In genomic region chr3:2879587-2879986, GRCh38 we compare ENCODE assay signal across 38 cellular contexts.
"Had no signal": no experiment of that assay in that cellular context is flagged by ENCODE, and none has a peak within 500 bp of the region (broad histone marks: within the 10 kb centered on the region; RNA-seq: fewer than 3 reads in every experiment).

No MANE protein-coding gene starts in this region.

- H3K4me3 ChIP-seq: ascending aorta, cardiac muscle cell had no signal

- ATAC-seq: activated CD4-positive, alpha-beta T cell treated with anti-CD3 and anti-CD28 coated beads for 36 hours; activated CD4-positive, CD25-positive, alpha-beta regulatory T cell treated with anti-CD3 and anti-CD28 coated beads, Interleukin-2, amount 50 U/mL, for 24 hours; activated CD8-positive, alpha-beta memory T cell treated with anti-CD3 and anti-CD28 coated beads, Interleukin-2, amount 10 ng/mL, durations not matched to agents 7 days and 5 days; activated CD8-positive, alpha-beta T cell treated with anti-CD3 and anti-CD28 coated beads, Interleukin-2, amount 10 ng/mL, durations not matched to agents 7 days and 5 days; activated naive CD8-positive, alpha-beta T cell treated with anti-CD3 and anti-CD28 coated beads, Interleukin-2, amount 50 U/mL, for 24 hours; WTC11 had no signal

- H3K27ac ChIP-seq: ascending aorta, cardiac muscle cell, VCaP had no signal

- H3K4me3 Mint-ChIP-seq: activated CD4-positive, alpha-beta memory T cell treated with anti-CD3 and anti-CD28 coated beads, Interleukin-2, amount 10 ng/mL, durations not matched to agents 7 days and 5 days; activated CD4-positive, alpha-beta T cell treated with anti-CD3 and anti-CD28 coated beads for 36 hours; activated CD4-positive, alpha-beta T cell treated with anti-CD3 and anti-CD28 coated beads, Interleukin-2, amount 10 ng/mL, durations not matched to agents 7 days and 5 days; activated CD8-positive, alpha-beta memory T cell treated with anti-CD3 and anti-CD28 coated beads, Interleukin-2, amount 10 ng/mL, durations not matched to agents 7 days and 5 days; activated CD8-positive, alpha-beta T cell treated with anti-CD3 and anti-CD28 coated beads, Interleukin-2, amount 10 ng/mL, durations not matched to agents 7 days and 5 days; activated naive CD4-positive, alpha-beta T cell treated with anti-CD3 and anti-CD28 coated beads, Interleukin-2, amount 10 ng/mL, durations not matched to agents 7 days and 5 days; activated naive CD4-positive, alpha-beta T cell treated with anti-CD3 and anti-CD28 coated beads, Interleukin-2, amount 50 U/mL, for 24 hours; activated naive CD8-positive, alpha-beta T cell; activated naive CD8-positive, alpha-beta T cell treated with anti-CD3 and anti-CD28 coated beads, Interleukin-2, amount 10 ng/mL, durations not matched to agents 7 days and 5 days; activated naive CD8-positive, alpha-beta T cell treated with anti-CD3 and anti-CD28 coated beads, Interleukin-2, amount 50 U/mL, for 24 hours; activated T-cell treated with anti-CD3 and anti-CD28 coated beads, Interleukin-2, amount 50 U/mL, for 24 hours; brain; central memory CD8-positive, alpha-beta T cell; T-helper 1 cell treated with Interleukin-12 subunit alpha and Interleukin-12 subunit beta and Interleukin-4 antibody, amounts not matched to agents 30 μg/mL and 1 μg/mL, for 36 hours; T-helper 2 cell treated with Interferon-gamma antibody and Interleukin-4, amounts not matched to agents 5 μg/mL and 100 μg/mL, for 36 hours; WTC11 had no signal

- H3K9me3 ChIP-seq: ascending aorta had no signal

- H3K27me3 Mint-ChIP-seq: activated CD4-positive, alpha-beta memory T cell treated with anti-CD3 and anti-CD28 coated beads, Interleukin-2, amount 10 ng/mL, durations not matched to agents 7 days and 5 days; activated CD4-positive, alpha-beta T cell treated with anti-CD3 and anti-CD28 coated beads for 36 hours; activated CD4-positive, alpha-beta T cell treated with anti-CD3 and anti-CD28 coated beads, Interleukin-2, amount 10 ng/mL, durations not matched to agents 7 days and 5 days; activated CD8-positive, alpha-beta memory T cell treated with anti-CD3 and anti-CD28 coated beads, Interleukin-2, amount 10 ng/mL, durations not matched to agents 7 days and 5 days; activated naive CD4-positive, alpha-beta T cell treated with anti-CD3 and anti-CD28 coated beads, Interleukin-2, amount 10 ng/mL, durations not matched to agents 7 days and 5 days; activated naive CD4-positive, alpha-beta T cell treated with anti-CD3 and anti-CD28 coated beads, Interleukin-2, amount 50 U/mL, for 24 hours; activated naive CD8-positive, alpha-beta T cell; activated naive CD8-positive, alpha-beta T cell treated with anti-CD3 and anti-CD28 coated beads, Interleukin-2, amount 50 U/mL, for 24 hours; brain; central memory CD8-positive, alpha-beta T cell had no signal

- H3K4me1 Mint-ChIP-seq: activated CD4-positive, alpha-beta memory T cell treated with anti-CD3 and anti-CD28 coated beads, Interleukin-2, amount 10 ng/mL, durations not matched to agents 7 days and 5 days; activated CD4-positive, alpha-beta T cell treated with anti-CD3 and anti-CD28 coated beads for 36 hours; activated CD4-positive, alpha-beta T cell treated with anti-CD3 and anti-CD28 coated beads, Interleukin-2, amount 10 ng/mL, durations not matched to agents 7 days and 5 days; activated CD8-positive, alpha-beta memory T cell treated with anti-CD3 and anti-CD28 coated beads, Interleukin-2, amount 10 ng/mL, durations not matched to agents 7 days and 5 days; activated naive CD4-positive, alpha-beta T cell treated with anti-CD3 and anti-CD28 coated beads, Interleukin-2, amount 10 ng/mL, durations not matched to agents 7 days and 5 days; activated naive CD4-positive, alpha-beta T cell treated with anti-CD3 and anti-CD28 coated beads, Interleukin-2, amount 50 U/mL, for 24 hours; activated naive CD8-positive, alpha-beta T cell treated with anti-CD3 and anti-CD28 coated beads, Interleukin-2, amount 10 ng/mL, durations not matched to agents 7 days and 5 days; activated naive CD8-positive, alpha-beta T cell treated with anti-CD3 and anti-CD28 coated beads, Interleukin-2, amount 50 U/mL, for 24 hours; central memory CD8-positive, alpha-beta T cell; WTC11 had no signal

- H3K27me3 ChIP-seq: ascending aorta, cardiac muscle cell had no signal

- H3K4me1 ChIP-seq: ascending aorta had no signal

- FAIRE-seq: bronchial epithelial cell, TTC549 had no signal

- H3K36me3 ChIP-seq: ascending aorta, cardiac muscle cell had no signal

- H3K27ac Mint-ChIP-seq: activated CD4-positive, alpha-beta memory T cell treated with anti-CD3 and anti-CD28 coated beads, Interleukin-2, amount 10 ng/mL, durations not matched to agents 7 days and 5 days; activated CD4-positive, alpha-beta T cell treated with anti-CD3 and anti-CD28 coated beads for 36 hours; activated CD4-positive, alpha-beta T cell treated with anti-CD3 and anti-CD28 coated beads, Interleukin-2, amount 10 ng/mL, durations not matched to agents 7 days and 5 days; activated CD8-positive, alpha-beta memory T cell treated with anti-CD3 and anti-CD28 coated beads, Interleukin-2, amount 10 ng/mL, durations not matched to agents 7 days and 5 days; activated CD8-positive, alpha-beta T cell treated with anti-CD3 and anti-CD28 coated beads, Interleukin-2, amount 10 ng/mL, durations not matched to agents 7 days and 5 days; activated naive CD4-positive, alpha-beta T cell treated with anti-CD3 and anti-CD28 coated beads, Interleukin-2, amount 10 ng/mL, durations not matched to agents 7 days and 5 days; activated naive CD4-positive, alpha-beta T cell treated with anti-CD3 and anti-CD28 coated beads, Interleukin-2, amount 50 U/mL, for 24 hours; activated naive CD8-positive, alpha-beta T cell; activated naive CD8-positive, alpha-beta T cell treated with anti-CD3 and anti-CD28 coated beads, Interleukin-2, amount 10 ng/mL, durations not matched to agents 7 days and 5 days; activated naive CD8-positive, alpha-beta T cell treated with anti-CD3 and anti-CD28 coated beads, Interleukin-2, amount 50 U/mL, for 24 hours; activated T-cell treated with anti-CD3 and anti-CD28 coated beads, Interleukin-2, amount 50 U/mL, for 24 hours; activated T-helper 2 cell treated with anti-CD3 and anti-CD28 coated beads, Interferon-gamma antibody, Interleukin-2, Interleukin-4, amounts not matched to agents 10 μg/mL and 5 μg/mL and 100 μg/mL, durations not matched to agents 14 hours and 24 hours and 36 hours; brain; T-helper 1 cell treated with Interleukin-12 subunit alpha and Interleukin-12 subunit beta and Interleukin-4 antibody, amounts not matched to agents 30 μg/mL and 1 μg/mL, for 36 hours; T-helper 2 cell treated with Interferon-gamma antibody and Interleukin-4, amounts not matched to agents 5 μg/mL and 100 μg/mL, for 36 hours; WTC11 had no signal

- H3K9me3 Mint-ChIP-seq: activated CD4-positive, alpha-beta memory T cell treated with anti-CD3 and anti-CD28 coated beads, Interleukin-2, amount 10 ng/mL, durations not matched to agents 7 days and 5 days; activated CD4-positive, alpha-beta T cell treated with anti-CD3 and anti-CD28 coated beads, Interleukin-2, amount 10 ng/mL, durations not matched to agents 7 days and 5 days; activated naive CD4-positive, alpha-beta T cell treated with anti-CD3 and anti-CD28 coated beads, Interleukin-2, amount 10 ng/mL, durations not matched to agents 7 days and 5 days; activated naive CD4-positive, alpha-beta T cell treated with anti-CD3 and anti-CD28 coated beads, Interleukin-2, amount 50 U/mL, for 24 hours; activated naive CD8-positive, alpha-beta T cell treated with anti-CD3 and anti-CD28 coated beads, Interleukin-2, amount 10 ng/mL, durations not matched to agents 7 days and 5 days; activated naive CD8-positive, alpha-beta T cell treated with anti-CD3 and anti-CD28 coated beads, Interleukin-2, amount 50 U/mL, for 24 hours; activated T-cell treated with anti-CD3 and anti-CD28 coated beads, Interleukin-2, amount 50 U/mL, for 24 hours; activated T-helper 2 cell treated with anti-CD3 and anti-CD28 coated beads, Interferon-gamma antibody, Interleukin-2, Interleukin-4, amounts not matched to agents 10 μg/mL and 5 μg/mL and 100 μg/mL, durations not matched to agents 14 hours and 24 hours and 36 hours; central memory CD8-positive, alpha-beta T cell; T-helper 1 cell treated with Interleukin-12 subunit alpha and Interleukin-12 subunit beta and Interleukin-4 antibody, amounts not matched to agents 30 μg/mL and 1 μg/mL, for 36 hours; T-helper 2 cell treated with Interferon-gamma antibody and Interleukin-4, amounts not matched to agents 5 μg/mL and 100 μg/mL, for 36 hours had no signal

- DNase-seq: activated CD4-positive, alpha-beta memory T cell treated with anti-CD3 and anti-CD28 coated beads, Interleukin-2, amount 10 ng/mL, durations not matched to agents 7 days and 5 days; activated CD4-positive, alpha-beta T cell treated with anti-CD3 and anti-CD28 coated beads for 1 hour; activated CD4-positive, alpha-beta T cell treated with anti-CD3 and anti-CD28 coated beads for 36 hours; activated CD4-positive, alpha-beta T cell treated with anti-CD3 and anti-CD28 coated beads for 48 hours; activated CD4-positive, alpha-beta T cell treated with anti-CD3 and anti-CD28 coated beads, Interleukin-2, amount 10 ng/mL, durations not matched to agents 7 days and 5 days; activated CD4-positive, alpha-beta T cell treated with anti-CD3 and anti-CD28 coated beads, Interleukin-2, amount 50 U/mL, for 48 hours; activated CD4-positive, CD25-positive, alpha-beta regulatory T cell; activated CD8-positive, alpha-beta memory T cell treated with anti-CD3 and anti-CD28 coated beads for 24 hours; activated CD8-positive, alpha-beta memory T cell treated with anti-CD3 and anti-CD28 coated beads, Interleukin-2, amount 10 ng/mL, durations not matched to agents 7 days and 5 days; activated CD8-positive, alpha-beta memory T cell treated with anti-CD3 and anti-CD28 coated beads, Interleukin-2, amount 50 U/mL, for 48 hours; activated CD8-positive, alpha-beta T cell treated with anti-CD3 and anti-CD28 coated beads, Interleukin-2, amount 10 ng/mL, durations not matched to agents 7 days and 5 days; activated effector memory CD4-positive, alpha-beta T cell treated with Interleukin-2 at 50 U/mL for 16 hours; activated gamma-delta T cell; activated naive CD4-positive, alpha-beta T cell treated with anti-CD3 and anti-CD28 coated beads, Interleukin-2, amount 10 ng/mL, durations not matched to agents 7 days and 5 days; activated naive CD4-positive, alpha-beta T cell treated with Interleukin-2 at 50 U/mL for 16 hours; activated naive CD8-positive, alpha-beta T cell treated with anti-CD3 and anti-CD28 coated beads, Interleukin-2, amount 10 ng/mL, durations not matched to agents 7 days and 5 days; activated naive CD8-positive, alpha-beta T cell treated with anti-CD3 and anti-CD28 coated beads, Interleukin-2, amount 50 U/mL, for 24 hours; activated T-cell treated with anti-CD3 and anti-CD28 coated beads, Interleukin-2, amount 50 U/mL, for 24 hours; activated T-cell treated with anti-CD3 and anti-CD28 coated beads, Interleukin-2, amount 50 U/mL, for 48 hours; anterior cingulate cortex; caudate nucleus; cerebellar nuclear complex; T-helper 2 cell; T-helper 9 cell had no signal

- H3K36me3 Mint-ChIP-seq: activated CD8-positive, alpha-beta memory T cell treated with anti-CD3 and anti-CD28 coated beads, Interleukin-2, amount 10 ng/mL, durations not matched to agents 7 days and 5 days; activated naive CD4-positive, alpha-beta T cell treated with anti-CD3 and anti-CD28 coated beads, Interleukin-2, amount 10 ng/mL, durations not matched to agents 7 days and 5 days; activated naive CD4-positive, alpha-beta T cell treated with anti-CD3 and anti-CD28 coated beads, Interleukin-2, amount 50 U/mL, for 24 hours; activated naive CD8-positive, alpha-beta T cell; activated naive CD8-positive, alpha-beta T cell treated with anti-CD3 and anti-CD28 coated beads, Interleukin-2, amount 10 ng/mL, durations not matched to agents 7 days and 5 days; brain had no signal
